Comparison of ENCODE assay signal across 23 cellular contexts in genomic region chr4:142698541-142698940, GRCh38.
DNase-seq lines count a peak whose midpoint lies in the region; ATAC-seq lines count a peak whose summit lies in the region.
"Had no signal": no experiment of that assay in that cellular context is flagged by ENCODE, and none has a peak within 500 bp of the region (broad histone marks: within the 10 kb centered on the region; RNA-seq: fewer than 3 reads in every experiment).

No MANE protein-coding gene starts in this region.

- H3K36me3 Mint-ChIP-seq in activated T-cell treated with anti-CD3 and anti-CD28 coated beads, Interleukin-2, amount 50 U/mL, for 24 hours (ENCODE audit: low read depth) = peaks cover 12% of the 10 kb centered on the region
- peaks cover 5% of the 10 kb centered on the region for H3K36me3 Mint-ChIP-seq in activated naive CD8-positive, alpha-beta T cell
- H3K36me3 Mint-ChIP-seq: mesothelial cell of epicardium, natural killer cell had no signal

- DNase-seq in activated T-cell treated with anti-CD3 and anti-CD28 coated beads, Interleukin-2, amount 50 U/mL, for 24 hours = no peak
- DNase-seq in activated T-cell treated with anti-CD3 and anti-CD28 coated beads, Interleukin-2, amount 50 U/mL, for 1 hour = no peak
- peak; percentile 15 for DNase-seq in NCI-H69 (lab: John Stamatoyannopoulos, UW)
- peak; percentile 7 for DNase-seq in renal cortical epithelial cell (ENCODE audit: low read depth)
- no peak for DNase-seq in H7
- no peak for DNase-seq in NCI-H128 (lab: John Stamatoyannopoulos, UW; ENCODE audit: unreplicated experiment)
- DNase-seq: activated CD4-positive, alpha-beta T cell treated with anti-CD3 and anti-CD28 coated beads, Interleukin-2, amount 50 U/mL, for 4 hours; activated T-cell treated with anti-CD3 and anti-CD28 coated beads, Interleukin-2, amount 50 U/mL, for 4 hours; amniotic stem cell; Kasumi-1; left ventricle myocardium inferior; natural killer cell; NCI-H1694; NCI-H526 treated with DMSO at 0.1 percent for 48 hours; retina; small intestine; stimulated activated CD4-positive, alpha-beta T cell treated with anti-CD3 and anti-CD28 coated beads, Interleukin-1b, Interleukin-23, amount 100 ng/mL, for 48 hours had no signal

- no peak overlapping the region for H3K4me3 ChIP-seq in H7 (ENCODE audit: insufficient read depth, low read depth, low read length)
- H3K4me3 ChIP-seq: coronary artery, gastroesophageal sphincter, left ventricle myocardium inferior had no signal

- no peaks in the 10 kb centered on the region for H3K9me3 Mint-ChIP-seq in activated T-cell treated with anti-CD3 and anti-CD28 coated beads, Interleukin-2, amount 50 U/mL, for 24 hours
- H3K9me3 Mint-ChIP-seq in activated naive CD8-positive, alpha-beta T cell (ENCODE audit: low read depth) = no peaks in the 10 kb centered on the region
- H3K9me3 Mint-ChIP-seq: activated T-cell treated with anti-CD3 and anti-CD28 coated beads, Interleukin-2, amount 50 U/mL, for 4 hours; mesothelial cell of epicardium had no signal

- H3K4me1 Mint-ChIP-seq in activated T-cell treated with anti-CD3 and anti-CD28 coated beads, Interleukin-2, amount 50 U/mL, for 24 hours (ENCODE audit: low read depth) = peaks cover 68% of the 10 kb centered on the region
- H3K4me1 Mint-ChIP-seq in activated naive CD8-positive, alpha-beta T cell (ENCODE audit: low read depth) = peaks cover 65% of the 10 kb centered on the region
- H3K4me1 Mint-ChIP-seq: B cell, mesothelial cell of epicardium had no signal

- H3K27ac Mint-ChIP-seq in activated T-cell treated with anti-CD3 and anti-CD28 coated beads, Interleukin-2, amount 50 U/mL, for 24 hours = peak overlapping the region; percentile 70
- peak overlapping the region; percentile 85 for H3K27ac Mint-ChIP-seq in activated naive CD8-positive, alpha-beta T cell
- H3K27ac Mint-ChIP-seq: B cell, mesothelial cell of epicardium, natural killer cell had no signal

- H3K27me3 ChIP-seq in H7 (ENCODE audit: control insufficient read depth, insufficient read depth, low read length) = no peaks in the 10 kb centered on the region; the same call in 1 of the 2 replicates
- H3K27me3 ChIP-seq: gastroesophageal sphincter had no signal

- ATAC-seq in HG03097 (IDR thresholded peaks at IDR 0.05; ENCODE audit: low FRiP score, unreplicated experiment) = no peak
- ATAC-seq: gastroesophageal sphincter had no signal

- H3K27me3 Mint-ChIP-seq in activated T-cell treated with anti-CD3 and anti-CD28 coated beads, Interleukin-2, amount 50 U/mL, for 24 hours = no peaks in the 10 kb centered on the region
- H3K27me3 Mint-ChIP-seq in activated naive CD8-positive, alpha-beta T cell = no peaks in the 10 kb centered on the region
- H3K27me3 Mint-ChIP-seq: B cell had no signal

- no peaks in the 10 kb centered on the region for H3K36me3 ChIP-seq in H7 (replicated peaks; ENCODE audit: control insufficient read depth, insufficient read depth, low read length)
- H3K36me3 ChIP-seq: gastroesophageal sphincter, left ventricle myocardium inferior had no signal

- no peak overlapping the region for H3K4me3 Mint-ChIP-seq in activated T-cell treated with anti-CD3 and anti-CD28 coated beads, Interleukin-2, amount 50 U/mL, for 24 hours
- peak overlapping the region; percentile 2 for H3K4me3 Mint-ChIP-seq in activated naive CD8-positive, alpha-beta T cell
- H3K4me3 Mint-ChIP-seq: activated T-cell treated with anti-CD3 and anti-CD28 coated beads, Interleukin-2, amount 50 U/mL, for 4 hours; B cell; mesothelial cell of epicardium; natural killer cell had no signal

Comparison
In these comparisons a context has a peak if more than half of its experiments do, and no peak if none do; other contexts are left out.
1. DNase-seq: peak in NCI-H69 (single experiment) and renal cortical epithelial cell (single experiment); none in activated T-cell treated with anti-CD3 and anti-CD28 coated beads, Interleukin-2, amount 50 U/mL, for 24 hours (single experiment), activated T-cell treated with anti-CD3 and anti-CD28 coated beads, Interleukin-2, amount 50 U/mL, for 1 hour (single experiment), H7 (single experiment) and NCI-H128 (single experiment).